Comparison of ENCODE assay signal across 16 cellular contexts in genomic region chr3:159378391-159378790, GRCh38.
"Had no signal": no experiment of that assay in that cellular context is flagged by ENCODE, and none has a peak within 500 bp of the region (broad histone marks: within the 10 kb centered on the region; RNA-seq: fewer than 3 reads in every experiment).

No MANE protein-coding gene starts in this region.

- DNase-seq: activated CD4-positive, alpha-beta memory T cell treated with anti-CD3 and anti-CD28 coated beads for 36 hours; activated CD4-positive, alpha-beta T cell treated with anti-CD3 and anti-CD28 coated beads for 36 hours; activated naive CD4-positive, alpha-beta T cell treated with anti-CD3 and anti-CD28 coated beads, Interleukin-2, amount 50 U/mL, for 16 hours; activated T-cell treated with anti-CD3 and anti-CD28 coated beads, Interleukin-2, amount 50 U/mL, for 24 hours; adrenal gland; endodermal cell; erythroblast; heart right ventricle; left cardiac atrium; mammary epithelial cell; mucosa of descending colon; naive thymus-derived CD4-positive, alpha-beta T cell; retina; stimulated activated CD4-positive, alpha-beta T cell treated with anti-CD3 and anti-CD28 coated beads, Interleukin-15, amount 100 ng/mL, for 24 hours; T-helper 17 cell; trophoblast cell had no signal
